21 cellular contexts compared by ENCODE assay signal in genomic region chr4:118395057-118395679, GRCh38. TPM values are rescaled to one million over a fixed set of nuclear protein-coding genes. Genes with fewer than 3 reads are reported as not detected.
DNase-seq lines count a peak whose midpoint lies in the region; TF ChIP-seq lines count a peak whose summit lies in the region.
"Had no signal": no experiment of that assay in that cellular context is flagged by ENCODE, and none has a peak within 500 bp of the region (broad histone marks: within the 10 kb centered on the region; RNA-seq: fewer than 3 reads in every experiment).

No MANE protein-coding gene starts in this region.

- no TSS peak for BruUV-seq in mammary epithelial cell (replicated peaks; lab: Mats Ljungman, UMichigan)

- POLR2A ChIA-PET in SK-N-SH (lab: Yijun Ruan, JAX) = no interaction called here

- no peak for TF ChIP-seq RAD21 in SK-N-SH (IDR thresholded peaks at IDR 0.05; ENCODE audit: low read length)

- H3K9ac ChIP-seq in mammary epithelial cell (ENCODE audit: insufficient read depth, low read length) (no peak overlapping the region), SK-N-SH (peak overlapping the region; percentile 38; the same call in 1 of the 2 replicates), smooth muscle cell (ENCODE audit: low read depth) (no peak overlapping the region), Karpas-422 (ENCODE audit: low read length) (no peak overlapping the region)

- H3K9me2 ChIP-seq in SK-N-SH = no peaks in the 10 kb centered on the region
- H3K9me2 ChIP-seq in Karpas-422 (replicated peaks; ENCODE audit: insufficient read depth, low read length) = no peaks in the 10 kb centered on the region

- H3K79me2 ChIP-seq in mammary epithelial cell (ENCODE audit: insufficient read depth, low read length) = no peaks in the 10 kb centered on the region
- H3K79me2 ChIP-seq in SK-N-SH (ENCODE audit: insufficient read depth) = no peaks in the 10 kb centered on the region
- no peaks in the 10 kb centered on the region for H3K79me2 ChIP-seq in smooth muscle cell (ENCODE audit: low read depth)
- no peaks in the 10 kb centered on the region for H3K79me2 ChIP-seq in Karpas-422 (ENCODE audit: low read length)

- in situ Hi-C loops in mammary epithelial cell (cut with MboI; ENCODE audit: low sequenced_read_pairs in 2 of 2) = no loop called here

- intact Hi-C loops in mammary epithelial cell (cut with micrococcal nuclease) (no loop called here), breast epithelium (cut with DNase I; ENCODE audit: low total_unique reads) (no loop called here)

- DNase-seq in mammary epithelial cell = no peak
- DNase-seq in breast epithelium (ENCODE audit: low spot score in 2 of 2) = no peak
- no peak for DNase-seq in SK-N-SH
- peak; percentile 25 for DNase-seq in fibroblast of peridontal ligament (ENCODE audit: extremely low read depth)
- no peak for DNase-seq in smooth muscle cell (lab: John Stamatoyannopoulos, UW; ENCODE audit: unreplicated experiment)
- no peak for DNase-seq in germinal center (ENCODE audit: low spot score)
- DNase-seq in HPDE6-E6E7 (ENCODE audit: extremely low spot score) = no peak
- no peak for DNase-seq in Karpas-422
- DNase-seq: 8988T, GOT3, HCEC 1CT, Kasumi-1, NCI-H1092 treated with DMSO at 0.1 percent for 48 hours, NCI-H1436, NCI-H187, NCI-H2081 treated with DMSO at 0.1 percent for 48 hours, NCI-H446 treated with DMSO at 0.1 percent for 48 hours, NCI-H526 treated with DMSO at 0.1 percent for 48 hours, SHP77 treated with DMSO at 0.1 percent for 48 hours had no signal

- 10% methylated on average over 3 of the region's 3 CpGs for WGBS in mammary epithelial cell (ENCODE audit: low coverage, missing lambda C conversion rate)
- 22% methylated on average over 3 of the region's 3 CpGs for WGBS in SK-N-SH (ENCODE audit: low lambda C conversion rate)
- WGBS in smooth muscle cell (ENCODE audit: low lambda C conversion rate) = 69% methylated on average over 3 of the region's 3 CpGs

- H3K36me3 ChIP-seq in mammary epithelial cell (ENCODE audit: insufficient read depth, low read length) (no peaks in the 10 kb centered on the region), breast epithelium (no peaks in the 10 kb centered on the region), SK-N-SH (replicated peaks in 1 of 2; ENCODE audit: control insufficient read depth in 1 of 2, insufficient read depth in 2 of 2, low read length in 1 of 2) (no peaks in the 10 kb centered on the region), smooth muscle cell (ENCODE audit: low read depth) (no peaks in the 10 kb centered on the region), Karpas-422 (ENCODE audit: insufficient read depth, low read length) (no peaks in the 10 kb centered on the region)

- TF ChIP-seq CTCF in mammary epithelial cell (conservative IDR thresholded peaks at IDR 0.05 in 1 of 2, IDR thresholded peaks at IDR 0.05 in 1 of 2; ENCODE audit: extremely low read depth in 1 of 2, insufficient read depth in 1 of 2, low read depth in 1 of 2, low read length in 2 of 2) (no peak), breast epithelium (IDR thresholded peaks at IDR 0.05) (no peak), SK-N-SH (IDR thresholded peaks at IDR 0.05) (no peak), smooth muscle cell (IDR thresholded peaks at IDR 0.05; ENCODE audit: borderline replicate concordance, insufficient read depth, poor library complexity, severe bottlenecking) (no peak)

- H3K27me3 ChIP-seq in mammary epithelial cell (ENCODE audit: insufficient read depth, low read length) = no peaks in the 10 kb centered on the region
- no peaks in the 10 kb centered on the region for H3K27me3 ChIP-seq in breast epithelium
- no peaks in the 10 kb centered on the region for H3K27me3 ChIP-seq in SK-N-SH (ENCODE audit: insufficient read depth)
- H3K27me3 ChIP-seq in smooth muscle cell (ENCODE audit: low read depth) = no peaks in the 10 kb centered on the region
- H3K27me3 ChIP-seq in Karpas-422 (ENCODE audit: low read length) = no peaks in the 10 kb centered on the region

- H3K9me3 ChIP-seq in mammary epithelial cell (replicated peaks; ENCODE audit: insufficient read depth, low read length) (no peaks in the 10 kb centered on the region), breast epithelium (no peaks in the 10 kb centered on the region), SK-N-SH (no peaks in the 10 kb centered on the region), smooth muscle cell (replicated peaks; ENCODE audit: low read depth) (no peaks in the 10 kb centered on the region), Karpas-422 (ENCODE audit: low read length) (no peaks in the 10 kb centered on the region)

- H3K4me3 ChIP-seq in mammary epithelial cell (replicated peaks in 1 of 3; ENCODE audit: insufficient read depth in 1 of 3, low read depth in 2 of 3, low read length in 3 of 3) (no peak overlapping the region), breast epithelium (no peak overlapping the region), SK-N-SH (ENCODE audit: low read depth in 2 of 2, low read length in 1 of 2) (no peak overlapping the region), smooth muscle cell (no peak overlapping the region), Karpas-422 (ENCODE audit: low read length) (no peak overlapping the region)
- H3K4me3 ChIP-seq: SK-N-MC had no signal

- dilution Hi-C loops in mammary epithelial cell (cut with HindIII; ENCODE audit: low sequenced_read_pairs) = no loop called here

- H3K27ac ChIP-seq in mammary epithelial cell (ENCODE audit: insufficient read depth, low read depth, low read length) = no peak overlapping the region
- no peak overlapping the region for H3K27ac ChIP-seq in breast epithelium
- peak overlapping the region; percentile 9 to 34; a peak in 2 of 4 replicates for H3K27ac ChIP-seq in SK-N-SH (ENCODE audit: low read depth in 2 of 2, low read length in 1 of 2)
- no peak overlapping the region for H3K27ac ChIP-seq in smooth muscle cell (ENCODE audit: low read depth)
- no peak overlapping the region for H3K27ac ChIP-seq in Karpas-422 (ENCODE audit: low read length)
- H3K27ac ChIP-seq: SK-N-MC had no signal

- no peaks in the 10 kb centered on the region for H4K20me1 ChIP-seq in mammary epithelial cell (ENCODE audit: insufficient read depth, low read length)
- H4K20me1 ChIP-seq in SK-N-SH (ENCODE audit: insufficient read depth) = no peaks in the 10 kb centered on the region
- no peaks in the 10 kb centered on the region for H4K20me1 ChIP-seq in smooth muscle cell (ENCODE audit: low read depth)
- no peaks in the 10 kb centered on the region for H4K20me1 ChIP-seq in Karpas-422 (ENCODE audit: insufficient read depth, low read depth, low read length)

- H3F3A ChIP-seq in SK-N-SH (replicated peaks; ENCODE audit: insufficient read depth) (no peaks in the 10 kb centered on the region), smooth muscle cell (ENCODE audit: low read depth) (no peaks in the 10 kb centered on the region)

- H3K4me1 ChIP-seq in mammary epithelial cell (ENCODE audit: insufficient read depth, low read length) (peaks cover 23% of the 10 kb centered on the region), breast epithelium (no peaks in the 10 kb centered on the region), SK-N-SH (ENCODE audit: control insufficient read depth in 1 of 2, insufficient read depth in 2 of 2, low read depth in 1 of 2, low read length in 1 of 2) (peaks cover 18 to 19% of the 10 kb centered on the region in 2 experiments; a peak in 3 of 4 replicates), smooth muscle cell (ENCODE audit: low read depth) (peaks cover 12% of the 10 kb centered on the region), Karpas-422 (ENCODE audit: low read length) (no peaks in the 10 kb centered on the region)

- TF ChIP-seq EP300 in SK-N-SH (IDR thresholded peaks at IDR 0.05; ENCODE audit: borderline replicate concordance in 1 of 2, low read depth in 1 of 2, low read length in 1 of 2) = no peak

- no peak for TF ChIP-seq POLR2A in breast epithelium (IDR thresholded peaks at IDR 0.05)

- CTCF ChIA-PET in mammary epithelial cell (lab: Charles Lee; ENCODE audit: low non-redundant PET) = no interaction called here
- CTCF ChIA-PET in SK-N-SH (lab: Yijun Ruan, JAX) = no interaction called here

- no peak overlapping the region for H3K4me2 ChIP-seq in mammary epithelial cell (ENCODE audit: insufficient read depth, low read depth, low read length)
- H3K4me2 ChIP-seq in SK-N-SH = peak overlapping the region; percentile 34
- H3K4me2 ChIP-seq in smooth muscle cell = no peak overlapping the region
- no peak overlapping the region for H3K4me2 ChIP-seq in Karpas-422 (ENCODE audit: low read depth, low read length, poor library complexity, severe bottlenecking)

- H2AFZ ChIP-seq in mammary epithelial cell (ENCODE audit: low read depth, low read length) = peak overlapping the region; percentile 5
- H2AFZ ChIP-seq in SK-N-SH (ENCODE audit: low read depth) = peak overlapping the region; percentile 90
- peak overlapping the region; percentile 41 for H2AFZ ChIP-seq in smooth muscle cell (ENCODE audit: low read depth)
- H2AFZ ChIP-seq in Karpas-422 (ENCODE audit: low read length) = no peak overlapping the region

TF ChIP-seq in SK-N-SH, 30 proteins besides CTCF, POLR2A, EP300 and RAD21:
- no peak for TF ChIP-seq ELF1 (IDR thresholded peaks at IDR 0.05)
- TF ChIP-seq TCF12 (IDR thresholded peaks at IDR 0.05) = no peak

RNA-seq across cellular contexts. Expression of gene PRSS12, which starts 42.4 kb away (rescaled TPM):
- total RNA-seq in mammary epithelial cell (10 to 100 TPM; 33.0 to 70.8 TPM), breast epithelium (1 to 10 TPM in 2 of 3 donors, under 1 TPM in 1; 0.64 to 3.6 (median 2.2) TPM), smooth muscle cell (18.8 and 24.5 TPM in 2 replicates)
- polyA plus RNA-seq in mammary epithelial cell (19.4 TPM), SK-N-SH (2012; rRNA removed) (134 and 137 TPM in 2 replicates), smooth muscle cell (9.9 and 28.3 TPM in 2 replicates)
- polyA minus RNA-seq in mammary epithelial cell = 25.5 TPM
- 177 and 193 TPM in 2 replicates for polyA plus RNA-seq in SK-N-SH (2012; cell fraction: cytosol; rRNA removed)
- 101 and 180 TPM in 2 replicates for polyA plus RNA-seq in SK-N-SH (2012; cell fraction: nucleus; rRNA removed)
- total RNA-seq in Karpas-422 (2014; rRNA removed; shearing (Covaris generic); ENCODE audit: low replicate concordance) = not detected in 2 replicates
- total RNA-seq: OCI-LY7 had no signal

Comparison
In these comparisons a context has a peak if more than half of its experiments do, and no peak if none do; other contexts are left out.
1. H3K27ac ChIP-seq: peak in SK-N-SH (2 of 2); none in mammary epithelial cell (single experiment), breast epithelium (0 of 2), smooth muscle cell (single experiment) and Karpas-422 (single experiment).